ENCODE assay signal across 8 cellular contexts in genomic region chr15:71743861-71744382, GRCh38.
DNase-seq lines count a peak whose midpoint lies in the region; ATAC-seq and TF ChIP-seq lines count a peak whose summit lies in the region.

No MANE protein-coding gene starts in this region.

- no peak overlapping the region for H3K4me3 ChIP-seq in testis

- intact Hi-C loops in Right ventricle myocardium superior (cut with DNase I) (loop anchor here (5.0 to 10.0 kb wide), 2 partner anchors 58 to 411 kb away; no protein-coding TSS in a partner anchor), cardiac septum (cut with DNase I) (loop anchor here (5.0 kb wide), 1 partner anchor 58 kb away; no protein-coding TSS in a partner anchor), testis (cut with DNase I; ENCODE audit: low total_unique reads) (no loop called here)

- POLR2A ChIA-PET in activated CD8-positive, alpha-beta T cell treated with anti-CD3 and anti-CD28 coated beads, Interleukin-2, amount 10 ng/mL, durations not matched to agents 7 days and 5 days (lab: Charles Lee) = no interaction called here

- peaks cover 4% of the 10 kb centered on the region for H3K27me3 Mint-ChIP-seq in activated CD8-positive, alpha-beta T cell treated with anti-CD3 and anti-CD28 coated beads, Interleukin-2, amount 10 ng/mL, durations not matched to agents 7 days and 5 days (ENCODE audit: low read depth)
- no peaks in the 10 kb centered on the region for H3K27me3 Mint-ChIP-seq in endothelial cell (ENCODE audit: unreplicated experiment)
- H3K27me3 Mint-ChIP-seq in naive B cell = peaks cover 11 to 18% (median 16%) of the 10 kb centered on the region in 3 donors

- no peaks in the 10 kb centered on the region for H3K9me3 ChIP-seq in testis

- TF ChIP-seq POLR2A in testis (IDR thresholded peaks at IDR 0.05) = no peak

- no peak overlapping the region for H3K27ac ChIP-seq in testis

- no peak overlapping the region for H3K4me3 Mint-ChIP-seq in activated CD8-positive, alpha-beta T cell treated with anti-CD3 and anti-CD28 coated beads, Interleukin-2, amount 10 ng/mL, durations not matched to agents 7 days and 5 days
- H3K4me3 Mint-ChIP-seq in endothelial cell (ENCODE audit: unreplicated experiment) (no peak overlapping the region), naive B cell (no peak overlapping the region)

- 26 to 33% methylated on average over 6 of the region's 6 CpGs for WGBS in testis, 2 donors

- no peaks in the 10 kb centered on the region for H3K36me3 ChIP-seq in testis (ENCODE audit: low read depth, missing control alignments)

- H3K27ac Mint-ChIP-seq in activated CD8-positive, alpha-beta T cell treated with anti-CD3 and anti-CD28 coated beads, Interleukin-2, amount 10 ng/mL, durations not matched to agents 7 days and 5 days = no peak overlapping the region
- no peak overlapping the region for H3K27ac Mint-ChIP-seq in endothelial cell (ENCODE audit: unreplicated experiment)
- no peak overlapping the region for H3K27ac Mint-ChIP-seq in naive B cell

- TF ChIP-seq CTCF in endothelial cell (IDR thresholded peaks at IDR 0.05; ENCODE audit: unreplicated experiment) = peak; percentile 89
- TF ChIP-seq CTCF in testis (IDR thresholded peaks at IDR 0.05) = peak; percentile 59 to 85 (median 62)

- no peaks in the 10 kb centered on the region for H3K36me3 Mint-ChIP-seq in activated CD8-positive, alpha-beta T cell treated with anti-CD3 and anti-CD28 coated beads, Interleukin-2, amount 10 ng/mL, durations not matched to agents 7 days and 5 days (ENCODE audit: low read depth)
- H3K36me3 Mint-ChIP-seq in endothelial cell (ENCODE audit: low read depth, unreplicated experiment) (no peaks in the 10 kb centered on the region), naive B cell (no peaks in the 10 kb centered on the region)

- H3K4me1 Mint-ChIP-seq in activated CD8-positive, alpha-beta T cell treated with anti-CD3 and anti-CD28 coated beads, Interleukin-2, amount 10 ng/mL, durations not matched to agents 7 days and 5 days (ENCODE audit: low read depth) = no peaks in the 10 kb centered on the region
- peaks cover 9% of the 10 kb centered on the region for H3K4me1 Mint-ChIP-seq in endothelial cell (ENCODE audit: unreplicated experiment)
- no peaks in the 10 kb centered on the region for H3K4me1 Mint-ChIP-seq in naive B cell

- CTCF ChIA-PET in activated CD8-positive, alpha-beta T cell treated with anti-CD3 and anti-CD28 coated beads, Interleukin-2, amount 10 ng/mL, durations not matched to agents 7 days and 5 days (lab: Charles Lee) = interaction anchor here (0.6 to 3.6 kb wide), 23 partner anchors 9 to 425 kb away, joined by 3 to 40 read pairs (median 5); no protein-coding TSS in a partner anchor

- no peaks in the 10 kb centered on the region for H3K9me3 Mint-ChIP-seq in activated CD8-positive, alpha-beta T cell treated with anti-CD3 and anti-CD28 coated beads, Interleukin-2, amount 10 ng/mL, durations not matched to agents 7 days and 5 days (ENCODE audit: insufficient read depth)
- H3K9me3 Mint-ChIP-seq in endothelial cell (ENCODE audit: unreplicated experiment) (no peaks in the 10 kb centered on the region), naive B cell (no peaks in the 10 kb centered on the region)

- DNase-seq in Right ventricle myocardium superior = no peak
- no peak for DNase-seq in cardiac septum (ENCODE audit: low spot score)
- peak; percentile 49 for DNase-seq in NCI-H460 (ENCODE audit: extremely low read depth, low read depth)
- DNase-seq in activated CD8-positive, alpha-beta T cell treated with anti-CD3 and anti-CD28 coated beads, Interleukin-2, amount 10 ng/mL, durations not matched to agents 7 days and 5 days = peak; percentile 71
- DNase-seq in endothelial cell (ENCODE audit: low spot score) = peak; percentile 69
- DNase-seq in naive B cell = peak; percentile 33
- DNase-seq in testis = peak; percentile 75

- peak; percentile 65 for ATAC-seq in Right ventricle myocardium superior (ENCODE audit: poor library complexity)
- ATAC-seq in activated CD8-positive, alpha-beta T cell treated with anti-CD3 and anti-CD28 coated beads, Interleukin-2, amount 10 ng/mL, durations not matched to agents 7 days and 5 days = no peak
- no peak for ATAC-seq in naive B cell (ENCODE audit: low read depth in 2 of 2)
- no peak for ATAC-seq in GM19463 (IDR thresholded peaks at IDR 0.05; ENCODE audit: unreplicated experiment)

- no peaks in the 10 kb centered on the region for H3K27me3 ChIP-seq in testis

- no peaks in the 10 kb centered on the region for H3K4me1 ChIP-seq in testis

Comparison
In these comparisons a context has a peak if more than half of its experiments do, and no peak if none do; other contexts are left out.
1. DNase-seq: peak in NCI-H460 (single experiment), activated CD8-positive, alpha-beta T cell treated with anti-CD3 and anti-CD28 coated beads, Interleukin-2, amount 10 ng/mL, durations not matched to agents 7 days and 5 days (single experiment), endothelial cell (single experiment), naive B cell (single experiment) and testis (single experiment); none in Right ventricle myocardium superior (single experiment) and cardiac septum (single experiment).